Comparison of ENCODE assay signal across 8 cellular contexts in the genomic region with DNA sequence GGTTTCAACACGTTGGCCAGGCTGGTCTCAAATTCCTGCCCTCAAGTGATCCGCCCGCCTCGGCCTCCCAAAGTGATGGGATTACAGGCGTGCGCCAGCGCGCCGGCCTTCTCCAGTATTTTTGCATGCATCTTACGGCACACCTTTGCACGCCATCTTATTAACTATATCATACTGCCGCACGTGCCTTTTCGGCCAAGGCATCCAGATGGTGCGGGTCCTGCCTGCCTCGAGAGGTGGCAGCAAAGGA. TPM values are rescaled to one million over a fixed set of nuclear protein-coding genes. Genes with fewer than 3 reads are reported as not detected.
DNase-seq lines count a peak whose midpoint lies in the region; TF ChIP-seq lines count a peak whose summit lies in the region.

No MANE protein-coding gene starts in this region.

- POLR2A ChIA-PET in MCF 10A (lab: Yijun Ruan, JAX), result interaction anchor here (1.0 to 7.2 kb wide), 12 partner anchors 9 to 387 kb away, joined by 3 to 136 read pairs (median 6); a partner anchor contains a TSS

- H3K4me3 Mint-ChIP-seq in MCF 10A (ENCODE audit: unreplicated experiment), result peak overlapping the region; percentile 76

- DNase-seq in NCI-H1092 (lab: John Stamatoyannopoulos, UW), result peak; percentile 73
- no peak for DNase-seq in NCI-H1092 treated with DMSO at 0.1 percent for 48 hours (lab: John Stamatoyannopoulos, UW)
- peak; percentile 93 for DNase-seq in NCI-H146 (lab: John Stamatoyannopoulos, UW)
- no peak for DNase-seq in MCF 10A (ENCODE audit: unreplicated experiment)
- DNase-seq in activated gamma-delta T cell treated with Interleukin-2 at 50 U/mL for 16 hours, result no peak
- no peak for DNase-seq in KG1 (lab: John Stamatoyannopoulos, UW)
- DNase-seq in NCI-H226, result no peak

- H3K36me3 Mint-ChIP-seq in MCF 10A (ENCODE audit: insufficient read depth, unreplicated experiment), result peaks cover 44% of the 10 kb centered on the region

- H3K27me3 ChIP-seq in mononuclear cell (ENCODE audit: insufficient read depth, low read length), result no peaks in the 10 kb centered on the region

- peak overlapping the region; percentile 60 for H3K4me3 ChIP-seq in mononuclear cell (ENCODE audit: low read length)

- CTCF ChIA-PET in MCF 10A (lab: Yijun Ruan, JAX), result interaction anchor here (0.6 to 1.2 kb wide), 3 partner anchors 142 to 178 kb away, joined by 3 to 6 read pairs (median 4); no protein-coding TSS in a partner anchor

- H3K4me1 Mint-ChIP-seq in MCF 10A (ENCODE audit: insufficient read depth, unreplicated experiment), result peaks cover 12% of the 10 kb centered on the region

- H3K9me3 ChIP-seq in mononuclear cell (ENCODE audit: low read depth, low read length), result no peaks in the 10 kb centered on the region

- H3K27ac Mint-ChIP-seq in MCF 10A (ENCODE audit: low read depth, unreplicated experiment), result peak overlapping the region; percentile 89

- H3K9me3 Mint-ChIP-seq in MCF 10A (ENCODE audit: unreplicated experiment), result no peaks in the 10 kb centered on the region

- peaks cover 25% of the 10 kb centered on the region for H3K4me1 ChIP-seq in mononuclear cell (ENCODE audit: insufficient read depth, low read length)

- H3K27me3 Mint-ChIP-seq in MCF 10A (ENCODE audit: insufficient read depth, unreplicated experiment), result no peaks in the 10 kb centered on the region

- intact Hi-C loops in MCF 10A (cut with micrococcal nuclease), result loop anchor here (2.0 kb wide), 1 partner anchor 34 kb away; a partner anchor contains a TSS

- peak; percentile 39 for TF ChIP-seq CTCF in MCF 10A (IDR thresholded peaks at IDR 0.05; ENCODE audit: unreplicated experiment)

- BruUV-seq in MCF 10A (replicated peaks; lab: Mats Ljungman, UMichigan), result no TSS peak

RNA-seq across cellular contexts. Expression of a gene that starts 0.8 kb away (rescaled TPM):
- total RNA-seq in MCF 10A (2022) (27.8 and 35.5 TPM in 2 replicates), mononuclear cell (38.5 TPM)

RNA-seq across cellular contexts. Expression of a gene that starts 14.5 kb away (rescaled TPM):
- total RNA-seq in MCF 10A (2022) (38.2 and 66.3 TPM in 2 replicates), mononuclear cell (2.9 TPM)

RNA-seq across cellular contexts. Expression of a gene that starts 33.4 kb away (rescaled TPM):
- total RNA-seq in MCF 10A (2022) (37.5 and 41.5 TPM in 2 replicates), mononuclear cell (7.7 TPM)

Comparison
In these comparisons a context has a peak if more than half of its experiments do, and no peak if none do; other contexts are left out.
1. DNase-seq: peak in NCI-H1092 (single experiment) and NCI-H146 (single experiment); none in NCI-H1092 treated with DMSO at 0.1 percent for 48 hours (single experiment), MCF 10A (single experiment), activated gamma-delta T cell treated with Interleukin-2 at 50 U/mL for 16 hours (single experiment), KG1 (single experiment) and NCI-H226 (single experiment).